Comparison of ENCODE assay signal across 30 cellular contexts in the genomic region with DNA sequence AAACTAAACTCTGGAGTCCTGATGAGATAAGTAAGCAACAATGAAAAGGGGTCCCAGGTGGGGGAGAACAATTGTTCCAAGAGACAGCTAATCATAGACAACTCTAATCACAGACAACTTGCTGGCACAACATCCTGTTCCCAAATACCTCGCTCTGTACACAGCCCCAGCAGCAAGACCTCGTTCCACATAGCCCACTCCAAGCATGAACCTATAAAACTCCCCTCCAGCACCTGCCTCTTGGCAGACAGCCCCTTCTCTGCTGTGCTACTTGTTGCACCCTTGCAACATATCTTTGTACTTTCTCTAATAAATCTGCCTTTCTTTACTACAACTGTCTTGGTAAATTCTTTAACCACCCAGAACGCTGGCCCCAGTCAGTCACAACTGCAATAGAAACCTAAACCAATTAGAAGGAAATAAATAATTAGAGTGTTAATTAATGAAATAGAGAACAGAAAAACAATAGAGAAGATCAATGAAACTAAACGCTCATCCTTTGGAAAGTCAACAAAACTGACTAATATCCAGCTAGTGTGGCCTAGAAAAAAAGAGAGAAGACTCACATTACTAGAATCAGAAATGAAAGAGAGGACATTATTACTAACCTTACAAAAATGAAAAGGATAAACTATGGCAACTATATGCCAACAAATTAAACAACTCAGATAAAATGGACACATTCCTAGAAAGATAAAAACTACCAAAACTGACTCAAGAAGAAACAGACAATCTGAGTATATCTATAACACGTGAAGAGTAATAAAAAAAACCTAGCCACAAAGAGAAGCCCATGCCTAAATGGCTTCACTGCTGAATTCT. TPM values are rescaled to one million over a fixed set of nuclear protein-coding genes. Genes with fewer than 3 reads are reported as not detected.
A peak's percentile ranks its signal among the peaks of the same experiment; 100 is the strongest.
DNase-seq lines count a peak whose midpoint lies in the region; ATAC-seq, FAIRE-seq and TF ChIP-seq lines count a peak whose summit lies in the region.
"Had no signal": no experiment of that assay in that cellular context is flagged by ENCODE, and none has a peak within 500 bp of the region (broad histone marks: within the 10 kb centered on the region; RNA-seq: fewer than 3 reads in every experiment).

No MANE protein-coding gene starts in this region.

- H3K4me3 Mint-ChIP-seq in activated T-cell treated with anti-CD3 and anti-CD28 coated beads, Interleukin-2, amount 50 U/mL, for 72 hours: peak overlapping the region in 1 of 2 donors; percentile 79
- H3K4me3 Mint-ChIP-seq: effector memory CD8-positive, alpha-beta T cell; memory B cell; naive thymus-derived CD4-positive, alpha-beta T cell had no signal

- no peak for DNase-seq in activated T-cell treated with anti-CD3 and anti-CD28 coated beads, Interleukin-2, amount 50 U/mL, for 72 hours
- DNase-seq in activated T-cell treated with anti-CD3 and anti-CD28 coated beads for 4 hours: no peak
- DNase-seq in GM12878 (ENCODE audit: low read depth, low spot score): no peak
- no peak for DNase-seq in HT-29 (ENCODE audit: low spot score)
- no peak for DNase-seq in 8988T
- DNase-seq: activated CD4-positive, alpha-beta T cell treated with anti-CD3 and anti-CD28 coated beads, Interleukin-2, amount 50 U/mL, for 48 hours; aorta; BE2C; colonic mucosa; DMS153; effector memory CD8-positive, alpha-beta T cell; foreskin keratinocyte; H7; Karpas-422; left colon; naive thymus-derived CD4-positive, alpha-beta T cell; NCI-H1694; NCI-H526; occipital lobe; SIG-M5; tibial artery; WERI-Rb-1 had no signal

- TF ChIP-seq RAD21 in GM12878 (IDR thresholded peaks at IDR 0.05; ENCODE audit: insufficient read depth, low read depth, low read length): no peak

- H4K20me1 ChIP-seq in GM12878 (ENCODE audit: control insufficient read depth, insufficient read depth): no peaks in the 10 kb centered on the region

- 66% methylated on average over 5 of the region's 5 CpGs for WGBS in GM12878 (ENCODE audit: insufficient coverage, insufficient replicate concordance, low lambda C conversion rate, missing lambda C conversion rate)
- WGBS in mesodermal cell (ENCODE audit: insufficient coverage in 2 of 2), 2 experiments: 89 to 94% methylated on average over 2 of the region's 5 CpGs

- in situ Hi-C loops in GM12878 (cut with MboI): no loop called here

- intact Hi-C loops in GM12878 (cut with micrococcal nuclease; ENCODE audit: unreplicated experiment): no loop called here

- peak; percentile 65 to 83 for ATAC-seq in activated T-cell treated with anti-CD3 and anti-CD28 coated beads, Interleukin-2, amount 50 U/mL, for 72 hours (replicated peaks in 1 of 2)
- ATAC-seq in GM12878: peak; percentile 74
- no peak for ATAC-seq in HG03280 (IDR thresholded peaks at IDR 0.05; ENCODE audit: unreplicated experiment)
- ATAC-seq: effector memory CD8-positive, alpha-beta T cell; esophagus mucosa; foreskin keratinocyte; left colon; naive thymus-derived CD4-positive, alpha-beta T cell; Panc1 had no signal

- no peak for TF ChIP-seq EP300 in GM12878 (IDR thresholded peaks at IDR 0.05; ENCODE audit: borderline replicate concordance in 1 of 2, control insufficient read depth in 1 of 2, low read depth in 2 of 2, low read length in 2 of 2)

- no peaks in the 10 kb centered on the region for H3K27me3 Mint-ChIP-seq in activated T-cell treated with anti-CD3 and anti-CD28 coated beads, Interleukin-2, amount 50 U/mL, for 72 hours (ENCODE audit: low read depth)
- H3K27me3 Mint-ChIP-seq: effector memory CD8-positive, alpha-beta T cell; memory B cell; naive thymus-derived CD4-positive, alpha-beta T cell had no signal

- H3K4me1 ChIP-seq in HEK293 (ENCODE audit: control insufficient read depth, insufficient read depth, low read length) (no peaks in the 10 kb centered on the region), GM12878 (ENCODE audit: control insufficient read depth, insufficient read depth, low read length) (no peaks in the 10 kb centered on the region), mesodermal cell (ENCODE audit: control insufficient read depth, insufficient read depth, low read length, poor library complexity, severe bottlenecking) (peaks cover 15% of the 10 kb centered on the region)
- H3K4me1 ChIP-seq: BE2C, colonic mucosa, foreskin keratinocyte, tibial artery had no signal

- BruUV-seq in GM12878 (replicated peaks; lab: Mats Ljungman, UMichigan): no TSS peak

- H3K9me3 ChIP-seq in HEK293 (ENCODE audit: control insufficient read depth, insufficient read depth, low read depth, low read length): no peaks in the 10 kb centered on the region
- no peaks in the 10 kb centered on the region for H3K9me3 ChIP-seq in GM12878 (replicated peaks; ENCODE audit: control insufficient read depth, insufficient read depth, low read length)
- no peaks in the 10 kb centered on the region for H3K9me3 ChIP-seq in mesodermal cell (ENCODE audit: control insufficient read depth, low read length)
- H3K9me3 ChIP-seq: BE2C, colonic mucosa, tibial artery had no signal

- no peak for TF ChIP-seq POLR2A in GM12878 (IDR thresholded peaks at IDR 0.05; ENCODE audit: low read depth, low read length)

- no peak overlapping the region for H3K4me3 ChIP-seq in HEK293 (ENCODE audit: low read depth, low read length)
- no peak overlapping the region for H3K4me3 ChIP-seq in GM12878
- H3K4me3 ChIP-seq in mesodermal cell (ENCODE audit: extremely low read depth, insufficient read depth, low read length, poor library complexity, severe bottlenecking): no peak overlapping the region
- H3K4me3 ChIP-seq: colonic mucosa, hepatocyte, tibial artery had no signal

- POLR2A ChIA-PET in HEK293 (lab: Yijun Ruan, JAX): interaction anchor here (0.6 kb wide), 1 partner anchor 30 kb away, joined by 3 read pairs; no protein-coding TSS in a partner anchor
- POLR2A ChIA-PET in GM12878 (lab: Charles Lee): no interaction called here

- no peak for FAIRE-seq in GM12878 (lab: Jason Lieb, UNC)

- no peaks in the 10 kb centered on the region for H3K27me3 ChIP-seq in GM12878 (replicated peaks in 1 of 2; ENCODE audit: control insufficient read depth in 2 of 2, insufficient read depth in 2 of 2, low read length in 1 of 2)
- H3K27me3 ChIP-seq: BE2C, colonic mucosa, foreskin keratinocyte, hepatocyte, tibial artery had no signal

- H3K27ac Mint-ChIP-seq in activated T-cell treated with anti-CD3 and anti-CD28 coated beads, Interleukin-2, amount 50 U/mL, for 72 hours: peak overlapping the region; percentile 93
- H3K27ac Mint-ChIP-seq: memory B cell had no signal

- RAD21 ChIA-PET in GM12878 (lab: Charles Lee; ENCODE audit: unreplicated experiment): no interaction called here

- H3K27ac ChIP-seq in HEK293 (ENCODE audit: extremely low read depth, low read depth, low read length) (no peak overlapping the region), GM12878 (ENCODE audit: control insufficient read depth, insufficient read depth) (no peak overlapping the region), mesodermal cell (ENCODE audit: low read depth, low read length, severe bottlenecking) (peak overlapping the region; percentile 6)
- H3K27ac ChIP-seq: colonic mucosa, foreskin keratinocyte, hepatocyte, tibial artery, WERI-Rb-1 had no signal

- H3K4me2 ChIP-seq in GM12878 (ENCODE audit: control insufficient read depth, insufficient read depth): no peak overlapping the region
- H3K4me2 ChIP-seq: hepatocyte had no signal

- H3K36me3 Mint-ChIP-seq in activated T-cell treated with anti-CD3 and anti-CD28 coated beads, Interleukin-2, amount 50 U/mL, for 72 hours (ENCODE audit: insufficient read depth in 2 of 2): peaks cover 3 to 8% of the 10 kb centered on the region in 2 donors
- H3K36me3 Mint-ChIP-seq: activated naive CD4-positive, alpha-beta T cell treated with anti-CD3 and anti-CD28 coated beads, Interleukin-2, amount 50 U/mL, for 72 hours had no signal

- H3K36me3 ChIP-seq in HEK293 (ENCODE audit: control insufficient read depth in 2 of 2, insufficient read depth in 1 of 2, low read length in 2 of 2) (peaks cover 0 to 7% of the 10 kb centered on the region in 2 experiments; a peak in 1 of 3 replicates), GM12878 (ENCODE audit: control insufficient read depth in 2 of 2, insufficient read depth in 2 of 2, low read length in 1 of 2) (peaks cover 0 to 1% of the 10 kb centered on the region in 2 experiments; a peak in 1 of 4 replicates), mesodermal cell (ENCODE audit: control insufficient read depth, insufficient read depth, low read length) (peaks cover 11% of the 10 kb centered on the region)
- H3K36me3 ChIP-seq: BE2C, colonic mucosa had no signal

- no peak overlapping the region for H2AFZ ChIP-seq in GM12878 (ENCODE audit: control insufficient read depth, low read depth, low read length)
- H2AFZ ChIP-seq: hepatocyte had no signal

- no peak overlapping the region for H3K9ac ChIP-seq in GM12878 (ENCODE audit: control insufficient read depth, insufficient read depth, low read length)

- CTCF ChIA-PET in HEK293 (lab: Yijun Ruan, JAX): interaction anchor here (0.7 to 1.7 kb wide), 3 partner anchors 36 to 116 kb away, joined by 3 to 6 read pairs (median 4); no protein-coding TSS in a partner anchor
- CTCF ChIA-PET in GM12878 (lab: Yijun Ruan, JAX): no interaction called here

- H3K79me2 ChIP-seq in GM12878 (ENCODE audit: control insufficient read depth, insufficient read depth, low read length): no peaks in the 10 kb centered on the region
- H3K79me2 ChIP-seq: hepatocyte had no signal

- H3K4me1 Mint-ChIP-seq in activated T-cell treated with anti-CD3 and anti-CD28 coated beads, Interleukin-2, amount 50 U/mL, for 72 hours (ENCODE audit: low read depth): peaks cover 20% of the 10 kb centered on the region
- H3K4me1 Mint-ChIP-seq: memory B cell had no signal

- SMC1A ChIA-PET in GM12878 (lab: Charles Lee; ENCODE audit: uncharacterized antibody, unreplicated experiment): interaction anchor here (1.6 to 2.2 kb wide), 2 partner anchors 19 to 39 kb away, joined by 5 to 6 read pairs; no protein-coding TSS in a partner anchor

- H3K9me3 Mint-ChIP-seq in activated T-cell treated with anti-CD3 and anti-CD28 coated beads, Interleukin-2, amount 50 U/mL, for 72 hours: no peaks in the 10 kb centered on the region
- H3K9me3 Mint-ChIP-seq: activated naive CD4-positive, alpha-beta T cell treated with anti-CD3 and anti-CD28 coated beads, Interleukin-2, amount 50 U/mL, for 72 hours; effector memory CD8-positive, alpha-beta T cell; memory B cell; naive thymus-derived CD4-positive, alpha-beta T cell had no signal

- TF ChIP-seq CTCF in HEK293 (tag by site-specific recombination; IDR thresholded peaks at IDR 0.05): no peak
- no peak for TF ChIP-seq CTCF in GM12878 (IDR thresholded peaks at IDR 0.05 in 2 of 3, conservative IDR thresholded peaks at IDR 0.05 in 1 of 3; ENCODE audit: control insufficient read depth in 2 of 3, extremely low read depth in 1 of 3, insufficient read depth in 1 of 3, low read depth in 3 of 3, low read length in 3 of 3)

RNA-seq across cellular contexts. Expression of a gene that starts 36.1 kb away (rescaled TPM):
- 10 to 100 TPM; 22.5 to 29.0 TPM for total RNA-seq in activated T-cell treated with anti-CD3 and anti-CD28 coated beads, Interleukin-2, amount 50 U/mL, for 72 hours
- 38.1 and 39.8 TPM in 2 replicates for total RNA-seq in GM12878 (2013; cell fraction: nucleolus; rRNA removed)
- total RNA-seq in GM12878 (2014; rRNA removed) (27.5 and 32.5 TPM in 2 replicates), GM12878 (2014; rRNA removed; fragmentation: Illumina TruSeq; extraction: Trizol) (39.1 and 39.4 TPM in 2 replicates), GM12878 (2021) (21.4 and 22.0 TPM in 2 replicates)
- polyA plus RNA-seq in GM12878 (2011; ENCODE audit: low read depth): 5.4 TPM
- polyA plus RNA-seq in GM12878 (2011; rRNA removed) (29.4 and 55.8 TPM in 2 replicates), GM12878 (2014; fragmentation: Illumina TruSeq; extraction: Trizol) (34.2 and 48.0 TPM in 2 replicates), GM12878 (2014; fragmentation: Nextera tagmentation; extraction: Ambion mirVana) (10 to 100 TPM; 26.1 to 44.3 TPM), GM12878 (2014; rRNA removed) (15.7 and 19.5 TPM in 2 replicates), GM12878 (2016; fragmentation: Nextera tagmentation; extraction: Ambion mirVana) (10 to 100 TPM; 32.4 to 34.5 TPM)
- polyA plus RNA-seq in GM12878 (2011; cell fraction: cytosol; rRNA removed): 7.7 and 9.6 TPM in 2 replicates
- 11.3 and 16.7 TPM in 2 replicates for polyA plus RNA-seq in GM12878 (2011; cell fraction: nucleus; rRNA removed)
- 9.2 and 12.6 TPM in 2 replicates for polyA plus RNA-seq in GM12878 (2012)
- polyA minus RNA-seq in GM12878 (2011; rRNA and poly(A)+ RNA removed): 12.5 and 14.3 TPM in 2 replicates
- 8.0 and 8.7 TPM in 2 replicates for polyA minus RNA-seq in GM12878 (2011; cell fraction: cytosol; rRNA and poly(A)+ RNA removed)
- polyA minus RNA-seq in GM12878 (2011; cell fraction: nucleus; rRNA and poly(A)+ RNA removed): 9.9 and 10.9 TPM in 2 replicates
- 29.3 TPM for polyA plus RNA-seq in mesodermal cell (2013, experiment 1 of 2)
- 34.4 TPM for polyA plus RNA-seq in mesodermal cell (2013, experiment 2 of 2)
- total RNA-seq in HT-29 (2014; rRNA removed; shearing (Covaris generic)): 5.8 and 7.5 TPM in 2 replicates

RNA-seq across cellular contexts. Expression of a gene that starts 52.0 kb away (rescaled TPM):
- 100 to 1,000 TPM; 245 TPM for total RNA-seq in activated T-cell treated with anti-CD3 and anti-CD28 coated beads, Interleukin-2, amount 50 U/mL, for 72 hours
- total RNA-seq in GM12878 (2013; cell fraction: nucleolus; rRNA removed): 679 and 699 TPM in 2 replicates
- total RNA-seq in GM12878 (2014; rRNA removed): 143 and 161 TPM in 2 replicates
- 206 and 215 TPM in 2 replicates for total RNA-seq in GM12878 (2014; rRNA removed; fragmentation: Illumina TruSeq; extraction: Trizol)
- 139 and 144 TPM in 2 replicates for total RNA-seq in GM12878 (2021)
- 67.0 TPM for polyA plus RNA-seq in GM12878 (2011; ENCODE audit: low read depth)
- polyA plus RNA-seq in GM12878 (2011; rRNA removed): 424 and 447 TPM in 2 replicates
- 210 and 228 TPM in 2 replicates for polyA plus RNA-seq in GM12878 (2011; cell fraction: cytosol; rRNA removed)
- polyA plus RNA-seq in GM12878 (2011; cell fraction: nucleus; rRNA removed): 782 and 792 TPM in 2 replicates
- polyA plus RNA-seq in GM12878 (2012): 144 and 155 TPM in 2 replicates
- 267 and 397 TPM in 2 replicates for polyA plus RNA-seq in GM12878 (2014; fragmentation: Illumina TruSeq; extraction: Trizol)
- polyA plus RNA-seq in GM12878 (2014; fragmentation: Nextera tagmentation; extraction: Ambion mirVana): 100 to 1,000 TPM in 1 of 2 experiments, 10 to 100 TPM in 1; 83.0 to 109 TPM
- polyA plus RNA-seq in GM12878 (2014; rRNA removed): 185 and 210 TPM in 2 replicates
- polyA plus RNA-seq in GM12878 (2016; fragmentation: Nextera tagmentation; extraction: Ambion mirVana): 100 to 1,000 TPM; 207 to 219 TPM
- 241 and 282 TPM in 2 replicates for polyA minus RNA-seq in GM12878 (2011; rRNA and poly(A)+ RNA removed)
- 69.1 and 84.6 TPM in 2 replicates for polyA minus RNA-seq in GM12878 (2011; cell fraction: cytosol; rRNA and poly(A)+ RNA removed)
- 291 and 367 TPM in 2 replicates for polyA minus RNA-seq in GM12878 (2011; cell fraction: nucleus; rRNA and poly(A)+ RNA removed)
- polyA plus RNA-seq in mesodermal cell (2013, experiment 1 of 2): 190 TPM
- 197 TPM for polyA plus RNA-seq in mesodermal cell (2013, experiment 2 of 2)
- 94.0 and 115 TPM in 2 replicates for total RNA-seq in HT-29 (2014; rRNA removed; shearing (Covaris generic))
